Comparison of ENCODE assay signal across 9 cellular contexts in genomic region chr14:92135269-92135668, GRCh38. TPM values are rescaled to one million over a fixed set of nuclear protein-coding genes. Genes with fewer than 3 reads are reported as not detected.
A peak's percentile ranks its signal among the peaks of the same experiment; 100 is the strongest.
DNase-seq lines count a peak whose midpoint lies in the region; ATAC-seq, FAIRE-seq and TF ChIP-seq lines count a peak whose summit lies in the region.
"Had no signal": no experiment of that assay in that cellular context is flagged by ENCODE, and none has a peak within 500 bp of the region (broad histone marks: within the 10 kb centered on the region; RNA-seq: fewer than 3 reads in every experiment).

No MANE protein-coding gene starts in this region.

- H3K27me3 ChIP-seq in small intestine (ENCODE audit: control insufficient read depth in 2 of 2, insufficient read depth in 2 of 2, low read length in 2 of 2), result no peaks in the 10 kb centered on the region

- H3K36me3 Mint-ChIP-seq in activated naive CD8-positive, alpha-beta T cell treated with anti-CD3 and anti-CD28 coated beads for 36 hours, result peaks cover 17% of the 10 kb centered on the region

- ATAC-seq in GM21515 (IDR thresholded peaks at IDR 0.05; ENCODE audit: unreplicated experiment), result no peak
- ATAC-seq in HG02642 (IDR thresholded peaks at IDR 0.05; ENCODE audit: poor library complexity, unreplicated experiment), result no peak

- H3K4me3 ChIP-seq in small intestine (ENCODE audit: low read depth in 1 of 2, low read length in 2 of 2), result no peak overlapping the region

- no peaks in the 10 kb centered on the region for H3K9me3 Mint-ChIP-seq in activated naive CD8-positive, alpha-beta T cell treated with anti-CD3 and anti-CD28 coated beads for 36 hours
- H3K9me3 Mint-ChIP-seq: CD8-positive, alpha-beta memory T cell had no signal

- H3K4me3 Mint-ChIP-seq in activated naive CD8-positive, alpha-beta T cell treated with anti-CD3 and anti-CD28 coated beads for 36 hours, result no peak overlapping the region
- H3K4me3 Mint-ChIP-seq: CD8-positive, alpha-beta memory T cell had no signal

- TF ChIP-seq POLR2A in erythroblast (IDR thresholded peaks at IDR 0.05; ENCODE audit: low read length), result no peak

- H3K36me3 ChIP-seq in small intestine (ENCODE audit: control insufficient read depth in 2 of 2, insufficient read depth in 2 of 2, low read length in 2 of 2), result peaks cover 4 to 10% of the 10 kb centered on the region in 2 donors

- no peak for FAIRE-seq in small intestine (lab: Jason Lieb, UNC)

- DNase-seq in NCI-H2196 (lab: John Stamatoyannopoulos, UW; ENCODE audit: unreplicated experiment), result peak; percentile 2
- DNase-seq in NCI-H2196 treated with DMSO at 0.1 percent for 48 hours (lab: John Stamatoyannopoulos, UW; ENCODE audit: unreplicated experiment), result no peak
- DNase-seq in NCI-H526 treated with DMSO at 0.1 percent for 48 hours (lab: John Stamatoyannopoulos, UW), result peak; percentile 49
- DNase-seq in erythroblast (lab: John Stamatoyannopoulos, UW), result peak; percentile 37 to 43
- DNase-seq in small intestine, result peak; percentile 34
- no peak for DNase-seq in activated naive CD8-positive, alpha-beta T cell treated with anti-CD3 and anti-CD28 coated beads for 36 hours

- 58 to 74% (median 66%) methylated on average over 1 of the region's 1 CpG for WGBS in small intestine, 3 donors

- H3K27ac Mint-ChIP-seq in activated naive CD8-positive, alpha-beta T cell treated with anti-CD3 and anti-CD28 coated beads for 36 hours, result no peak overlapping the region

- H3K4me1 Mint-ChIP-seq in activated naive CD8-positive, alpha-beta T cell treated with anti-CD3 and anti-CD28 coated beads for 36 hours, result peaks cover 7% of the 10 kb centered on the region

- H3K9me3 ChIP-seq in small intestine (ENCODE audit: control insufficient read depth, low read depth), result no peaks in the 10 kb centered on the region

- no peak overlapping the region for H3K27ac ChIP-seq in small intestine (ENCODE audit: low read depth in 1 of 2, low read length in 1 of 2)

- no peaks in the 10 kb centered on the region for H3K27me3 Mint-ChIP-seq in activated naive CD8-positive, alpha-beta T cell treated with anti-CD3 and anti-CD28 coated beads for 36 hours
- H3K27me3 Mint-ChIP-seq: CD8-positive, alpha-beta memory T cell had no signal

- H3K4me1 ChIP-seq in small intestine (ENCODE audit: control insufficient read depth in 2 of 2, insufficient read depth in 1 of 2, low read depth in 1 of 2, low read length in 1 of 2), result no peaks in the 10 kb centered on the region

RNA-seq across cellular contexts. Expression of gene CPSF2, which starts 13.5 kb away (rescaled TPM):
- polyA plus RNA-seq in small intestine, result 10 to 100 TPM in 2 of 3 donors, 1 to 10 TPM in 1; 5.8 to 17.8 (median 10.3) TPM
- 100 to 1,000 TPM; 121 to 123 TPM for total RNA-seq in activated naive CD8-positive, alpha-beta T cell treated with anti-CD3 and anti-CD28 coated beads for 36 hours

RNA-seq across cellular contexts. Expression of gene NDUFB1, which starts 13.8 kb away (rescaled TPM):
- polyA plus RNA-seq in small intestine, result 1,000 to 10,000 TPM in 1 of 3 donors, 100 to 1,000 TPM in 2; 539 to 1,286 (median 880) TPM
- 100 to 1,000 TPM; 100 to 105 TPM for total RNA-seq in activated naive CD8-positive, alpha-beta T cell treated with anti-CD3 and anti-CD28 coated beads for 36 hours

RNA-seq across cellular contexts. Expression of gene ATXN3, which starts 28.9 kb away (rescaled TPM):
- polyA plus RNA-seq in small intestine, result 10 to 100 TPM in 1 of 3 donors, 1 to 10 TPM in 2; 6.8 to 11.0 (median 7.0) TPM
- total RNA-seq in activated naive CD8-positive, alpha-beta T cell treated with anti-CD3 and anti-CD28 coated beads for 36 hours, result 10 to 100 TPM; 30.3 to 30.5 TPM

Comparison
In these comparisons a context has a peak if more than half of its experiments do, and no peak if none do; other contexts are left out.
1. DNase-seq: peak in NCI-H2196 (single experiment), NCI-H526 treated with DMSO at 0.1 percent for 48 hours (single experiment), erythroblast (2 of 2) and small intestine (single experiment); none in NCI-H2196 treated with DMSO at 0.1 percent for 48 hours (single experiment) and activated naive CD8-positive, alpha-beta T cell treated with anti-CD3 and anti-CD28 coated beads for 36 hours (single experiment).